In genomic region chr9:130118841-130119520, GRCh38 we compare ENCODE assay signal across 1 cellular context.
TF ChIP-seq lines count a peak whose summit lies in the region.

No MANE protein-coding gene starts in this region.

TF ChIP-seq in GM12878, 131 proteins besides CTCF, POLR2A, EP300 and RAD21 (continued from another document):
- TF ChIP-seq, protein P1, sequence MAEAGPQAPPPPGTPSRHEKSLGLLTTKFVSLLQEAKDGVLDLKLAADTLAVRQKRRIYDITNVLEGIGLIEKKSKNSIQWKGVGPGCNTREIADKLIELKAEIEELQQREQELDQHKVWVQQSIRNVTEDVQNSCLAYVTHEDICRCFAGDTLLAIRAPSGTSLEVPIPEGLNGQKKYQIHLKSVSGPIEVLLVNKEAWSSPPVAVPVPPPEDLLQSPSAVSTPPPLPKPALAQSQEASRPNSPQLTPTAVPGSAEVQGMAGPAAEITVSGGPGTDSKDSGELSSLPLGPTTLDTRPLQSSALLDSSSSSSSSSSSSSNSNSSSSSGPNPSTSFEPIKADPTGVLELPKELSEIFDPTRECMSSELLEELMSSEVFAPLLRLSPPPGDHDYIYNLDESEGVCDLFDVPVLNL (IDR thresholded peaks at IDR 0.05; ENCODE audit: low read depth, low read length) = no peak
- TF ChIP-seq CREM (IDR thresholded peaks at IDR 0.05; ENCODE audit: low read depth) (no peak), ATF7 (IDR thresholded peaks at IDR 0.05; ENCODE audit: low read depth) (no peak), SMC3 (IDR thresholded peaks at IDR 0.05; ENCODE audit: borderline replicate concordance, low read length) (no peak), PML (IDR thresholded peaks at IDR 0.05; ENCODE audit: low read length) (no peak), MEF2A (IDR thresholded peaks at IDR 0.05; ENCODE audit: insufficient read depth, low read depth, low read length) (no peak), BRCA1 (IDR thresholded peaks at IDR 0.05; ENCODE audit: low read depth, low read length) (no peak), NKRF (conservative IDR thresholded peaks at IDR 0.05) (no peak), RFX5 (IDR thresholded peaks at IDR 0.05; ENCODE audit: low read depth, low read length) (no peak), SP1 (IDR thresholded peaks at IDR 0.05; ENCODE audit: low read depth, low read length) (no peak)
- TF ChIP-seq, protein P2, sequence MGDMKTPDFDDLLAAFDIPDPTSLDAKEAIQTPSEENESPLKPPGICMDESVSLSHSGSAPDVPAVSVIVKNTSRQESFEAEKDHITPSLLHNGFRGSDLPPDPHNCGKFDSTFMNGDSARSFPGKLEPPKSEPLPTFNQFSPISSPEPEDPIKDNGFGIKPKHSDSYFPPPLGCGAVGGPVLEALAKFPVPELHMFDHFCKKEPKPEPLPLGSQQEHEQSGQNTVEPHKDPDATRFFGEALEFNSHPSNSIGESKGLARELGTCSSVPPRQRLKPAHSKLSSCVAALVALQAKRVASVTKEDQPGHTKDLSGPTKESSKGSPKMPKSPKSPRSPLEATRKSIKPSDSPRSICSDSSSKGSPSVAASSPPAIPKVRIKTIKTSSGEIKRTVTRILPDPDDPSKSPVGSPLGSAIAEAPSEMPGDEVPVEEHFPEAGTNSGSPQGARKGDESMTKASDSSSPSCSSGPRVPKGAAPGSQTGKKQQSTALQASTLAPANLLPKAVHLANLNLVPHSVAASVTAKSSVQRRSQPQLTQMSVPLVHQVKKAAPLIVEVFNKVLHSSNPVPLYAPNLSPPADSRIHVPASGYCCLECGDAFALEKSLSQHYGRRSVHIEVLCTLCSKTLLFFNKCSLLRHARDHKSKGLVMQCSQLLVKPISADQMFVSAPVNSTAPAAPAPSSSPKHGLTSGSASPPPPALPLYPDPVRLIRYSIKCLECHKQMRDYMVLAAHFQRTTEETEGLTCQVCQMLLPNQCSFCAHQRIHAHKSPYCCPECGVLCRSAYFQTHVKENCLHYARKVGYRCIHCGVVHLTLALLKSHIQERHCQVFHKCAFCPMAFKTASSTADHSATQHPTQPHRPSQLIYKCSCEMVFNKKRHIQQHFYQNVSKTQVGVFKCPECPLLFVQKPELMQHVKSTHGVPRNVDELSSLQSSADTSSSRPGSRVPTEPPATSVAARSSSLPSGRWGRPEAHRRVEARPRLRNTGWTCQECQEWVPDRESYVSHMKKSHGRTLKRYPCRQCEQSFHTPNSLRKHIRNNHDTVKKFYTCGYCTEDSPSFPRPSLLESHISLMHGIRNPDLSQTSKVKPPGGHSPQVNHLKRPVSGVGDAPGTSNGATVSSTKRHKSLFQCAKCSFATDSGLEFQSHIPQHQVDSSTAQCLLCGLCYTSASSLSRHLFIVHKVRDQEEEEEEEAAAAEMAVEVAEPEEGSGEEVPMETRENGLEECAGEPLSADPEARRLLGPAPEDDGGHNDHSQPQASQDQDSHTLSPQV (IDR thresholded peaks at IDR 0.05) = no peak
- TF ChIP-seq, protein P3, sequence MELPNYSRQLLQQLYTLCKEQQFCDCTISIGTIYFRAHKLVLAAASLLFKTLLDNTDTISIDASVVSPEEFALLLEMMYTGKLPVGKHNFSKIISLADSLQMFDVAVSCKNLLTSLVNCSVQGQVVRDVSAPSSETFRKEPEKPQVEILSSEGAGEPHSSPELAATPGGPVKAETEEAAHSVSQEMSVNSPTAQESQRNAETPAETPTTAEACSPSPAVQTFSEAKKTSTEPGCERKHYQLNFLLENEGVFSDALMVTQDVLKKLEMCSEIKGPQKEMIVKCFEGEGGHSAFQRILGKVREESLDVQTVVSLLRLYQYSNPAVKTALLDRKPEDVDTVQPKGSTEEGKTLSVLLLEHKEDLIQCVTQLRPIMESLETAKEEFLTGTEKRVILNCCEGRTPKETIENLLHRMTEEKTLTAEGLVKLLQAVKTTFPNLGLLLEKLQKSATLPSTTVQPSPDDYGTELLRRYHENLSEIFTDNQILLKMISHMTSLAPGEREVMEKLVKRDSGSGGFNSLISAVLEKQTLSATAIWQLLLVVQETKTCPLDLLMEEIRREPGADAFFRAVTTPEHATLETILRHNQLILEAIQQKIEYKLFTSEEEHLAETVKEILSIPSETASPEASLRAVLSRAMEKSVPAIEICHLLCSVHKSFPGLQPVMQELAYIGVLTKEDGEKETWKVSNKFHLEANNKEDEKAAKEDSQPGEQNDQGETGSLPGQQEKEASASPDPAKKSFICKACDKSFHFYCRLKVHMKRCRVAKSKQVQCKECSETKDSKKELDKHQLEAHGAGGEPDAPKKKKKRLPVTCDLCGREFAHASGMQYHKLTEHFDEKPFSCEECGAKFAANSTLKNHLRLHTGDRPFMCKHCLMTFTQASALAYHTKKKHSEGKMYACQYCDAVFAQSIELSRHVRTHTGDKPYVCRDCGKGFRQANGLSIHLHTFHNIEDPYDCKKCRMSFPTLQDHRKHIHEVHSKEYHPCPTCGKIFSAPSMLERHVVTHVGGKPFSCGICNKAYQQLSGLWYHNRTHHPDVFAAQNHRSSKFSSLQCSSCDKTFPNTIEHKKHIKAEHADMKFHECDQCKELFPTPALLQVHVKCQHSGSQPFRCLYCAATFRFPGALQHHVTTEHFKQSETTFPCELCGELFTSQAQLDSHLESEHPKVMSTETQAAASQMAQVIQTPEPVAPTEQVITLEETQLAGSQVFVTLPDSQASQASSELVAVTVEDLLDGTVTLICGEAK (IDR thresholded peaks at IDR 0.05; ENCODE audit: borderline replicate concordance) = no peak
